ENCODE assay signal across 11 cellular contexts in the genomic region with DNA sequence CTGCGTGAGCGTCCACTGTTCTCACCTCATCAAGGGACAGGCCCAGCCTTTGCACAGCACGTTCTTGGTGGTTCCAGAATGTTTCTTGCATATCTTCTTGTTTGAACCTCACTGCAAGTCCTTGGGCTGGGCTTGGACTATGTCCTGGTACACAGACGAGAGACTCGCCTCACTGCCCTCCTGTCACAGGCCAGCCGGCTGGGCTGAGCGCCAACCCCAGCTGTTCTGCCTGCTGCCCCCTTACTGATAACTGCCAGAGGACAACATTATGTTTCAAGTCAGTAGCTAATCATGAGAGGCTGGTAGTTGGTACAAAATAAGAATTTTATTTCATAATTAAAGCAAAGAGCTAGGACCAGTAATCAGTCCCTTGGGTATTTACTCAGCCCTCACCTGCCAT. TPM values are rescaled to one million over a fixed set of nuclear protein-coding genes. Genes with fewer than 3 reads are reported as not detected.
DNase-seq lines count a peak whose midpoint lies in the region; ATAC-seq and TF ChIP-seq lines count a peak whose summit lies in the region.
"Had no signal": no experiment of that assay in that cellular context is flagged by ENCODE, and none has a peak within 500 bp of the region (broad histone marks: within the 10 kb centered on the region; RNA-seq: fewer than 3 reads in every experiment).

No MANE protein-coding gene starts in this region.

- H3K27ac ChIP-seq in BLaER1 (no peak overlapping the region), adrenal gland (peak overlapping the region in 4 of 5 donors; percentile 8 to 72 (median 38)), neuronal stem cell (replicated peaks; ENCODE audit: low read length) (no peak overlapping the region)
- H3K27ac ChIP-seq: VCaP had no signal

- H3K14ac ChIP-seq in neuronal stem cell (ENCODE audit: low read length) = no peak overlapping the region

- TF ChIP-seq POLR2A in adrenal gland (IDR thresholded peaks at IDR 0.05) = no peak

- H2BK15ac ChIP-seq in neuronal stem cell (ENCODE audit: low read length) = no peak overlapping the region

- H4K91ac ChIP-seq in neuronal stem cell (ENCODE audit: low read depth, low read length, poor library complexity) = no peak overlapping the region

- no peak overlapping the region for H3K4ac ChIP-seq in neuronal stem cell (ENCODE audit: low read length)

- H3K4me2 ChIP-seq in BLaER1 (peak overlapping the region; percentile 42), neuronal stem cell (ENCODE audit: insufficient read depth, low read length, poor library complexity, severe bottlenecking) (no peak overlapping the region)

- H4K20me1 ChIP-seq in BLaER1 = peaks cover 35% of the 10 kb centered on the region

- no peaks in the 10 kb centered on the region for H3K79me1 ChIP-seq in neuronal stem cell (ENCODE audit: low read depth, low read length)

- DNase-seq in adrenal gland (peak; percentile 79 to 95 (median 89)), cardiac septum (ENCODE audit: low spot score) (peak; percentile 86), neuronal stem cell (ENCODE audit: low spot score) (no peak), NCI-H1048 (lab: John Stamatoyannopoulos, UW) (no peak), SW 1271 (lab: John Stamatoyannopoulos, UW) (no peak)
- DNase-seq: immature natural killer cell had no signal

- ATAC-seq in GM19035 (IDR thresholded peaks at IDR 0.05; ENCODE audit: unreplicated experiment) (no peak), HG03432 (IDR thresholded peaks at IDR 0.05; ENCODE audit: unreplicated experiment) (no peak)

- no peak overlapping the region for H3K4me3 ChIP-seq in BLaER1
- H3K4me3 ChIP-seq in adrenal gland = no peak overlapping the region
- no peak overlapping the region for H3K4me3 ChIP-seq in neuronal stem cell (ENCODE audit: low read length in 2 of 2)

- H3K27me3 ChIP-seq in BLaER1 = no peaks in the 10 kb centered on the region
- no peaks in the 10 kb centered on the region for H3K27me3 ChIP-seq in adrenal gland
- H3K27me3 ChIP-seq in neuronal stem cell (ENCODE audit: control insufficient read depth in 3 of 3, insufficient read depth in 3 of 3, low read depth in 1 of 3, low read length in 3 of 3) = peaks cover 0 to 1% (median 0%) of the 10 kb centered on the region in 3 experiments

- H3K9me3 ChIP-seq in BLaER1 = no peaks in the 10 kb centered on the region
- no peaks in the 10 kb centered on the region for H3K9me3 ChIP-seq in adrenal gland (replicated peaks in 1 of 3)
- no peaks in the 10 kb centered on the region for H3K9me3 ChIP-seq in neuronal stem cell (replicated peaks in 1 of 2; ENCODE audit: control insufficient read depth in 2 of 2, insufficient read depth in 1 of 2, low read depth in 1 of 2, low read length in 2 of 2)

- H2BK12ac ChIP-seq in neuronal stem cell (ENCODE audit: low read length) = no peak overlapping the region

- no peak overlapping the region for H4K8ac ChIP-seq in neuronal stem cell (ENCODE audit: low read depth, low read length)

- H2BK120ac ChIP-seq in neuronal stem cell (ENCODE audit: low read depth, low read length) = no peak overlapping the region

- H2AK5ac ChIP-seq in neuronal stem cell (ENCODE audit: low read depth, low read length) = no peak overlapping the region

- H3K18ac ChIP-seq in neuronal stem cell (ENCODE audit: low read length) = peak overlapping the region; percentile 68

- intact Hi-C loops in adrenal gland (cut with DNase I) (loop anchor here in 1 of 2 donors (10.0 kb wide), 1 partner anchor 283 kb away; no protein-coding TSS in a partner anchor), cardiac septum (cut with DNase I) (loop anchor here (2.0 kb wide), 1 partner anchor 25 kb away; no protein-coding TSS in a partner anchor)

- H3K4me1 ChIP-seq in BLaER1 (peaks cover 10% of the 10 kb centered on the region), adrenal gland (replicated peaks in 1 of 2) (peaks cover 11 to 14% of the 10 kb centered on the region in 2 donors), neuronal stem cell (ENCODE audit: control insufficient read depth in 2 of 2, insufficient read depth in 1 of 2, low read depth in 1 of 2, low read length in 2 of 2) (no peaks in the 10 kb centered on the region)

- no peak overlapping the region for H2AFZ ChIP-seq in neuronal stem cell (ENCODE audit: low read length)

- no peak for TF ChIP-seq CTCF in adrenal gland (IDR thresholded peaks at IDR 0.05)

- H3K23ac ChIP-seq in neuronal stem cell (ENCODE audit: low read depth, low read length, poor library complexity) = no peak overlapping the region

- 0 out of 2 replicates have a peak overlapping the region, but pooled peaks have one; percentile 35 for H3K9ac ChIP-seq in BLaER1
- no peak overlapping the region for H3K9ac ChIP-seq in neuronal stem cell (ENCODE audit: low read depth, low read length, poor library complexity)

- no peak overlapping the region for H2BK5ac ChIP-seq in neuronal stem cell (ENCODE audit: low read length)

- H3K36me3 ChIP-seq in BLaER1 = peaks cover 97% of the 10 kb centered on the region
- H3K36me3 ChIP-seq in adrenal gland (replicated peaks in 1 of 2) = peaks cover 0 to 73% of the 10 kb centered on the region in 2 donors
- peaks cover 52 to 95% of the 10 kb centered on the region in 2 donors for H3K36me3 ChIP-seq in neuronal stem cell (replicated peaks in 1 of 2; ENCODE audit: control insufficient read depth in 2 of 2, insufficient read depth in 2 of 2, low read length in 2 of 2)

- 36 to 44% (median 41%) methylated on average over 7 of the region's 7 CpGs for WGBS in adrenal gland, 4 donors
- WGBS in neuronal stem cell (ENCODE audit: extremely low coverage in 2 of 2, insufficient read length in 2 of 2, insufficient replicate concordance in 1 of 2), 2 donors = no CpG with 5 or more reads among the region's 7 CpGs

RNA-seq across cellular contexts. Expression of a gene that starts 52.8 kb away (rescaled TPM):
- total RNA-seq in adrenal gland (1 to 10 TPM in 2 of 8 donors, under 1 TPM in 3, not detected in 3; 0.11 to 1.6 (median 0.94) TPM), cardiac septum (not detected)
- under 1 TPM; 0.07 to 0.86 (median 0.08) TPM for polyA plus RNA-seq in adrenal gland
- 0.01 TPM for polyA plus RNA-seq in neuronal stem cell (2013, experiment 1 of 2)
- polyA plus RNA-seq in neuronal stem cell (2013, experiment 2 of 2) = 0.01 TPM
- total RNA-seq: MCF 10A had no signal
- polyA plus RNA-seq: immature natural killer cell had no signal

Comparison
In these comparisons a context has a peak if more than half of its experiments do, and no peak if none do; other contexts are left out.
1. H3K27ac ChIP-seq: peak in adrenal gland (4 of 5); none in BLaER1 (single experiment) and neuronal stem cell (single experiment).
2. DNase-seq: peak in adrenal gland (7 of 7) and cardiac septum (single experiment); none in neuronal stem cell (single experiment), NCI-H1048 (single experiment) and SW 1271 (0 of 2).